Comparison of ENCODE assay signal across 12 cellular contexts in genomic region chr15:80996247-80996646, GRCh38. TPM values are rescaled to one million over a fixed set of nuclear protein-coding genes. Genes with fewer than 3 reads are reported as not detected.
DNase-seq lines count a peak whose midpoint lies in the region; ATAC-seq and TF ChIP-seq lines count a peak whose summit lies in the region.
"Had no signal": no experiment of that assay in that cellular context is flagged by ENCODE, and none has a peak within 500 bp of the region (broad histone marks: within the 10 kb centered on the region; RNA-seq: fewer than 3 reads in every experiment).

No MANE protein-coding gene starts in this region.

- H4K20me1 ChIP-seq in MM.1S (ENCODE audit: insufficient read depth, low read length) = no peaks in the 10 kb centered on the region

- H3F3A ChIP-seq in MM.1S (ENCODE audit: insufficient read depth, low read length) = peaks cover 23% of the 10 kb centered on the region

- H3K27ac Mint-ChIP-seq in T-helper 17 cell = no peak overlapping the region

- no peaks in the 10 kb centered on the region for H3K9me2 ChIP-seq in MM.1S (replicated peaks; ENCODE audit: insufficient read depth, low read length)

- no peak overlapping the region for H3K4me3 Mint-ChIP-seq in T-helper 17 cell

- DNase-seq in NOMO-1 treated with DMSO at 0.1 percent for 48 hours (lab: John Stamatoyannopoulos, UW; ENCODE audit: unreplicated experiment) (peak; percentile 8), NOMO-1 treated with dmso at 0.1 percent for 144 hours (lab: John Stamatoyannopoulos, UW; ENCODE audit: unreplicated experiment) (no peak), MM.1S (peak; percentile 44), brain microvascular endothelial cell (no peak), T-helper 17 cell (no peak), OCI-M2 (lab: John Stamatoyannopoulos, UW; ENCODE audit: unreplicated experiment) (no peak)
- DNase-seq: activated naive CD4-positive, alpha-beta T cell treated with Interleukin-2 at 50 U/mL for 16 hours; C1 segment of cervical spinal cord; kidney glomerular epithelial cell; NCI-H2171 had no signal

- H3K27ac ChIP-seq in MM.1S (ENCODE audit: low read length) (no peak overlapping the region), brain microvascular endothelial cell (no peak overlapping the region), parathyroid adenoma (no peak overlapping the region)

- in situ Hi-C loops in brain microvascular endothelial cell (cut with HindIII; ENCODE audit: low pct_ligation_motif_present, low sequenced_read_pairs) = no loop called here

- H3K4me1 ChIP-seq in MM.1S (ENCODE audit: low read length) = peaks cover 22% of the 10 kb centered on the region
- no peaks in the 10 kb centered on the region for H3K4me1 ChIP-seq in parathyroid adenoma

- ATAC-seq in T-helper 17 cell (no peak), GM21360 (IDR thresholded peaks at IDR 0.05; ENCODE audit: unreplicated experiment) (no peak)

- H3K27me3 ChIP-seq in MM.1S (replicated peaks; ENCODE audit: insufficient read depth, low read length) = no peaks in the 10 kb centered on the region
- no peaks in the 10 kb centered on the region for H3K27me3 ChIP-seq in brain microvascular endothelial cell (replicated peaks)
- no peaks in the 10 kb centered on the region for H3K27me3 ChIP-seq in parathyroid adenoma (ENCODE audit: control insufficient read depth, insufficient read depth, low read length)

- no peak overlapping the region for H3K4me2 ChIP-seq in MM.1S (ENCODE audit: low read depth, low read length)
- no peak overlapping the region for H3K4me2 ChIP-seq in parathyroid adenoma (ENCODE audit: low read length)

- TF ChIP-seq CTCF in MM.1S (IDR thresholded peaks at IDR 0.05; ENCODE audit: low read length) (peak; percentile 69), brain microvascular endothelial cell (IDR thresholded peaks at IDR 0.05; ENCODE audit: low read depth, low read length, missing control alignments) (peak; percentile 62), parathyroid adenoma (IDR thresholded peaks at IDR 0.05) (peak; percentile 19)

- no peaks in the 10 kb centered on the region for H3K9me3 ChIP-seq in MM.1S (replicated peaks; ENCODE audit: insufficient read depth, low read length)
- H3K9me3 ChIP-seq in parathyroid adenoma (ENCODE audit: control insufficient read depth, low read length) = no peaks in the 10 kb centered on the region
- H3K9me3 ChIP-seq in T-helper 17 cell (ENCODE audit: control insufficient read depth, low read length, poor library complexity, severe bottlenecking) = no peaks in the 10 kb centered on the region

- peaks cover 26% of the 10 kb centered on the region for H3K4me1 Mint-ChIP-seq in T-helper 17 cell

- no peaks in the 10 kb centered on the region for H3K27me3 Mint-ChIP-seq in T-helper 17 cell

- H3K36me3 ChIP-seq in MM.1S (replicated peaks; ENCODE audit: insufficient read depth, low read length) = no peaks in the 10 kb centered on the region
- no peaks in the 10 kb centered on the region for H3K36me3 ChIP-seq in brain microvascular endothelial cell (replicated peaks)
- H3K36me3 ChIP-seq in parathyroid adenoma (ENCODE audit: control insufficient read depth, insufficient read depth, low read length) = no peaks in the 10 kb centered on the region

- H3K4me3 ChIP-seq in MM.1S (ENCODE audit: low read length) = no peak overlapping the region
- no peak overlapping the region for H3K4me3 ChIP-seq in brain microvascular endothelial cell (ENCODE audit: low read depth, low read length)
- H3K4me3 ChIP-seq in parathyroid adenoma (ENCODE audit: low read depth, low read length) = no peak overlapping the region

- H2AFZ ChIP-seq in MM.1S (ENCODE audit: low read length) = no peak overlapping the region
- no peak overlapping the region for H2AFZ ChIP-seq in parathyroid adenoma

- H3K9ac ChIP-seq in MM.1S (ENCODE audit: low read length) (no peak overlapping the region), parathyroid adenoma (no peak overlapping the region)

- H3K36me3 Mint-ChIP-seq in T-helper 17 cell (ENCODE audit: low read depth) = no peaks in the 10 kb centered on the region

- H3K79me2 ChIP-seq in MM.1S (ENCODE audit: low read length) (0 out of 2 replicates have a peak, but pooled peaks cover 6% of the 10 kb centered on the region), parathyroid adenoma (no peaks in the 10 kb centered on the region)

RNA-seq across cellular contexts. Expression of gene TLNRD1, which starts 4.5 kb away (rescaled TPM):
- total RNA-seq in T-helper 17 cell = 10 to 100 TPM; 17.5 to 17.6 TPM

RNA-seq across cellular contexts. Expression of gene MESD, which starts 6.6 kb away (rescaled TPM):
- 10 to 100 TPM; 14.3 to 14.4 TPM for total RNA-seq in T-helper 17 cell

Comparison
In these comparisons a context has a peak if more than half of its experiments do, and no peak if none do; other contexts are left out.
1. DNase-seq: peak in NOMO-1 treated with DMSO at 0.1 percent for 48 hours (single experiment) and MM.1S (single experiment); none in NOMO-1 treated with dmso at 0.1 percent for 144 hours (single experiment), brain microvascular endothelial cell (single experiment), T-helper 17 cell (0 of 3) and OCI-M2 (single experiment).
2. CTCF ChIP-seq: peak in every context shown above with its lines; median percentile 69 in MM.1S; 62 in brain microvascular endothelial cell; 19 in parathyroid adenoma.